ENCODE assay signal across 12 cellular contexts in the genomic region with DNA sequence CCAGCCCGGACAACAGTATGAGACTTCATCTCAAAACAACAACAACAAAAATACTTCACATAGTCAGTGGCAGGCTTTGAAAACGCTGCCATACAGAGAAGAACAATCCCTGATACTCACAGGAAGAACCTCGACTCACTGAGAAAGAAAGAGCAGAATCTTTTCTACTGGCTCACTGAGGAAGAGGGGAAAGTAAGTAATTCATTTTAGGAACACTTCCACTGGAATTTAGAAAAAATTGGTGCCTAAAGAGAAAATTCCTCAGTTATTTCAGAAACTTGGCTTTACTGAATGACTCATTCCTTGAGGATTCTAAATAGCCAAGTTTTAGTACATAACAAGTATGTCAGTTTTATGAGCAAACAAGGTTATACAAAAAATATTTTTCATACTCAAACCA. TPM values are rescaled to one million over a fixed set of nuclear protein-coding genes. Genes with fewer than 3 reads are reported as not detected.
DNase-seq lines count a peak whose midpoint lies in the region; ATAC-seq, FAIRE-seq and TF ChIP-seq lines count a peak whose summit lies in the region.
"Had no signal": no experiment of that assay in that cellular context is flagged by ENCODE, and none has a peak within 500 bp of the region (broad histone marks: within the 10 kb centered on the region; RNA-seq: fewer than 3 reads in every experiment).

No MANE protein-coding gene starts in this region.

- peaks cover 12% of the 10 kb centered on the region for H3K4me1 ChIP-seq in hepatocyte (ENCODE audit: insufficient read depth)
- H3K4me1 ChIP-seq in ovary (ENCODE audit: insufficient read depth): peaks cover 13% of the 10 kb centered on the region

- CTCF ChIA-PET in WTC11 (lab: Charles Lee): no interaction called here

- H3K27me3 Mint-ChIP-seq in activated naive CD8-positive, alpha-beta T cell treated with anti-CD3 and anti-CD28 coated beads, Interleukin-2, amount 10 ng/mL, durations not matched to agents 7 days and 5 days: no peaks in the 10 kb centered on the region
- no peaks in the 10 kb centered on the region for H3K27me3 Mint-ChIP-seq in activated naive CD8-positive, alpha-beta T cell treated with anti-CD3 and anti-CD28 coated beads for 36 hours
- no peaks in the 10 kb centered on the region for H3K27me3 Mint-ChIP-seq in WTC11 (ENCODE audit: low read depth)
- H3K27me3 Mint-ChIP-seq: CD8-positive, alpha-beta memory T cell; stimulated activated memory B cell treated with anti-CD40 and anti-IgM and Interleukin-4, amounts not matched to agents 10 μg/mL and 1 μg/mL and 100 μg/mL, for 72 hours had no signal

- peaks cover 19% of the 10 kb centered on the region for H3K36me3 Mint-ChIP-seq in activated naive CD8-positive, alpha-beta T cell treated with anti-CD3 and anti-CD28 coated beads, Interleukin-2, amount 10 ng/mL, durations not matched to agents 7 days and 5 days
- peaks cover 31% of the 10 kb centered on the region for H3K36me3 Mint-ChIP-seq in activated naive CD8-positive, alpha-beta T cell treated with anti-CD3 and anti-CD28 coated beads for 36 hours
- H3K36me3 Mint-ChIP-seq in WTC11: peaks cover 27% of the 10 kb centered on the region

- TF ChIP-seq EP300 in ovary (IDR thresholded peaks at IDR 0.05): no peak

- no peak overlapping the region for H2AFZ ChIP-seq in hepatocyte

- no peak for DNase-seq in activated naive CD8-positive, alpha-beta T cell treated with anti-CD3 and anti-CD28 coated beads, Interleukin-2, amount 10 ng/mL, durations not matched to agents 7 days and 5 days
- DNase-seq in activated naive CD8-positive, alpha-beta T cell treated with anti-CD3 and anti-CD28 coated beads for 36 hours: no peak
- DNase-seq in WTC11 (ENCODE audit: low spot score): no peak
- no peak for DNase-seq in hepatocyte (ENCODE audit: low spot score)
- peak; percentile 18 for DNase-seq in urothelium cell line (ENCODE audit: low spot score)
- no peak for DNase-seq in ovary
- DNase-seq in ureter (ENCODE audit: low spot score): no peak
- DNase-seq: CD8-positive, alpha-beta memory T cell; NK-92 treated with Interleukin-12 subunit alpha and Interleukin-12 subunit beta, amount 100 ng/mL, for 24 hours had no signal

- no peak overlapping the region for H3K4me3 ChIP-seq in hepatocyte
- H3K4me3 ChIP-seq in ovary: no peak overlapping the region

- POLR2A ChIA-PET in activated naive CD8-positive, alpha-beta T cell treated with anti-CD3 and anti-CD28 coated beads, Interleukin-2, amount 10 ng/mL, durations not matched to agents 7 days and 5 days (lab: Charles Lee): no interaction called here
- POLR2A ChIA-PET in WTC11 (lab: Charles Lee): no interaction called here

- no peak for TF ChIP-seq CTCF in WTC11 (IDR thresholded peaks at IDR 0.05)
- TF ChIP-seq CTCF in hepatocyte (IDR thresholded peaks at IDR 0.05; ENCODE audit: poor library complexity): no peak
- TF ChIP-seq CTCF in ovary (IDR thresholded peaks at IDR 0.05): no peak

- no peaks in the 10 kb centered on the region for H3K27me3 ChIP-seq in hepatocyte
- H3K27me3 ChIP-seq in ovary: no peaks in the 10 kb centered on the region

- no peak for ATAC-seq in activated naive CD8-positive, alpha-beta T cell treated with anti-CD3 and anti-CD28 coated beads, Interleukin-2, amount 10 ng/mL, durations not matched to agents 7 days and 5 days (ENCODE audit: low read depth)
- ATAC-seq in WTC11 (no peak; the same call in 1 of the 2 replicates), GM21526 (IDR thresholded peaks at IDR 0.05; ENCODE audit: low FRiP score, unreplicated experiment) (no peak)
- ATAC-seq: esophagus mucosa; stimulated activated memory B cell treated with anti-CD40 and anti-IgM and Interleukin-4, amounts not matched to agents 10 μg/mL and 1 μg/mL and 100 μg/mL, for 72 hours had no signal

- peak overlapping the region; percentile 55 for H3K27ac Mint-ChIP-seq in activated naive CD8-positive, alpha-beta T cell treated with anti-CD3 and anti-CD28 coated beads, Interleukin-2, amount 10 ng/mL, durations not matched to agents 7 days and 5 days
- H3K27ac Mint-ChIP-seq in activated naive CD8-positive, alpha-beta T cell treated with anti-CD3 and anti-CD28 coated beads for 36 hours: no peak overlapping the region
- peak overlapping the region; percentile 84; the same call in 1 of the 2 replicates for H3K27ac Mint-ChIP-seq in WTC11
- H3K27ac Mint-ChIP-seq: stimulated activated memory B cell treated with anti-CD40 and anti-IgM and Interleukin-4, amounts not matched to agents 10 μg/mL and 1 μg/mL and 100 μg/mL, for 72 hours had no signal

- no peaks in the 10 kb centered on the region for H4K20me1 ChIP-seq in hepatocyte (ENCODE audit: insufficient read depth, poor library complexity, severe bottlenecking)

- peaks cover 22% of the 10 kb centered on the region for H3K79me2 ChIP-seq in hepatocyte

- peaks cover 37% of the 10 kb centered on the region for H3K4me1 Mint-ChIP-seq in activated naive CD8-positive, alpha-beta T cell treated with anti-CD3 and anti-CD28 coated beads, Interleukin-2, amount 10 ng/mL, durations not matched to agents 7 days and 5 days
- peaks cover 40% of the 10 kb centered on the region for H3K4me1 Mint-ChIP-seq in activated naive CD8-positive, alpha-beta T cell treated with anti-CD3 and anti-CD28 coated beads for 36 hours
- peaks cover 42% of the 10 kb centered on the region for H3K4me1 Mint-ChIP-seq in WTC11

- no peak for FAIRE-seq in urothelium cell line (lab: Jason Lieb, UNC)

- intact Hi-C loops in ovary (cut with DNase I): loop anchor here in 3 of 4 donors (5.0 to 10.0 kb wide), 4 partner anchors 138 to 415 kb away; a partner anchor contains a TSS

- no peaks in the 10 kb centered on the region for H3K9me2 ChIP-seq in hepatocyte (replicated peaks; ENCODE audit: insufficient read depth)

- no peak for TF ChIP-seq POLR2A in ovary (IDR thresholded peaks at IDR 0.05)

- H3K36me3 ChIP-seq in hepatocyte (replicated peaks; ENCODE audit: insufficient read depth, low read depth) (no peaks in the 10 kb centered on the region), ovary (no peaks in the 10 kb centered on the region)

- H3K9me3 ChIP-seq in hepatocyte (ENCODE audit: low read depth) (no peaks in the 10 kb centered on the region), ovary (no peaks in the 10 kb centered on the region)

- 78% methylated on average over 3 of the region's 3 CpGs for WGBS in hepatocyte (ENCODE audit: low lambda C conversion rate, missing lambda C conversion rate)
- WGBS in ovary, 3 donors: 3 to 11% (median 9%) methylated on average over 3 of the region's 3 CpGs

- no peak overlapping the region for H3K4me2 ChIP-seq in hepatocyte

- H3K27ac ChIP-seq in hepatocyte (peak overlapping the region; percentile 1), ovary (peak overlapping the region in 1 of 2 donors; percentile 75)

- H3K4me3 Mint-ChIP-seq in activated naive CD8-positive, alpha-beta T cell treated with anti-CD3 and anti-CD28 coated beads, Interleukin-2, amount 10 ng/mL, durations not matched to agents 7 days and 5 days: no peak overlapping the region
- no peak overlapping the region for H3K4me3 Mint-ChIP-seq in activated naive CD8-positive, alpha-beta T cell treated with anti-CD3 and anti-CD28 coated beads for 36 hours
- no peak overlapping the region for H3K4me3 Mint-ChIP-seq in WTC11
- H3K4me3 Mint-ChIP-seq: CD8-positive, alpha-beta memory T cell; stimulated activated memory B cell treated with anti-CD40 and anti-IgM and Interleukin-4, amounts not matched to agents 10 μg/mL and 1 μg/mL and 100 μg/mL, for 72 hours had no signal

- H3K9me3 Mint-ChIP-seq in activated naive CD8-positive, alpha-beta T cell treated with anti-CD3 and anti-CD28 coated beads, Interleukin-2, amount 10 ng/mL, durations not matched to agents 7 days and 5 days: no peaks in the 10 kb centered on the region
- H3K9me3 Mint-ChIP-seq in activated naive CD8-positive, alpha-beta T cell treated with anti-CD3 and anti-CD28 coated beads for 36 hours: no peaks in the 10 kb centered on the region
- H3K9me3 Mint-ChIP-seq in WTC11: no peaks in the 10 kb centered on the region
- H3K9me3 Mint-ChIP-seq: CD8-positive, alpha-beta memory T cell; stimulated activated memory B cell treated with anti-CD40 and anti-IgM and Interleukin-4, amounts not matched to agents 10 μg/mL and 1 μg/mL and 100 μg/mL, for 72 hours had no signal

TF ChIP-seq in WTC11, 78 proteins besides CTCF, POLR2A, EP300 and RAD21:
- TF ChIP-seq GRHL2 (CRISPR knock-in tag; IDR thresholded peaks at IDR 0.05; ENCODE audit: insufficient replicate concordance, severe bottlenecking) (no peak), CBFB (CRISPR knock-in tag; IDR thresholded peaks at IDR 0.05; ENCODE audit: low read depth) (no peak), NFATC4 (CRISPR knock-in tag; IDR thresholded peaks at IDR 0.05) (no peak)
- TF ChIP-seq, protein P1, sequence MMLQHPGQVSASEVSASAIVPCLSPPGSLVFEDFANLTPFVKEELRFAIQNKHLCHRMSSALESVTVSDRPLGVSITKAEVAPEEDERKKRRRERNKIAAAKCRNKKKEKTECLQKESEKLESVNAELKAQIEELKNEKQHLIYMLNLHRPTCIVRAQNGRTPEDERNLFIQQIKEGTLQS (CRISPR knock-in tag; conservative IDR thresholded peaks at IDR 0.05): no peak
- TF ChIP-seq, protein P2, sequence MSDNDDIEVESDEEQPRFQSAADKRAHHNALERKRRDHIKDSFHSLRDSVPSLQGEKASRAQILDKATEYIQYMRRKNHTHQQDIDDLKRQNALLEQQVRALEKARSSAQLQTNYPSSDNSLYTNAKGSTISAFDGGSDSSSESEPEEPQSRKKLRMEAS (CRISPR knock-in tag; IDR thresholded peaks at IDR 0.05): no peak
- TF ChIP-seq, protein P3, sequence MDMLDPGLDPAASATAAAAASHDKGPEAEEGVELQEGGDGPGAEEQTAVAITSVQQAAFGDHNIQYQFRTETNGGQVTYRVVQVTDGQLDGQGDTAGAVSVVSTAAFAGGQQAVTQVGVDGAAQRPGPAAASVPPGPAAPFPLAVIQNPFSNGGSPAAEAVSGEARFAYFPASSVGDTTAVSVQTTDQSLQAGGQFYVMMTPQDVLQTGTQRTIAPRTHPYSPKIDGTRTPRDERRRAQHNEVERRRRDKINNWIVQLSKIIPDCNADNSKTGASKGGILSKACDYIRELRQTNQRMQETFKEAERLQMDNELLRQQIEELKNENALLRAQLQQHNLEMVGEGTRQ (CRISPR knock-in tag; IDR thresholded peaks at IDR 0.05): no peak

RNA-seq across cellular contexts. Expression of a gene that starts 12.3 kb away (rescaled TPM):
- total RNA-seq in activated naive CD8-positive, alpha-beta T cell treated with anti-CD3 and anti-CD28 coated beads, Interleukin-2, amount 10 ng/mL, durations not matched to agents 7 days and 5 days: 10 to 100 TPM; 12.8 to 14.5 TPM
- total RNA-seq in activated naive CD8-positive, alpha-beta T cell treated with anti-CD3 and anti-CD28 coated beads for 36 hours: 10 to 100 TPM; 25.7 to 32.3 TPM
- total RNA-seq in WTC11 (2021): 36.4 to 42.8 TPM (median 42.6 TPM) in 3 replicates
- total RNA-seq in hepatocyte: 19.1 and 24.3 TPM in 2 replicates
- polyA plus RNA-seq in hepatocyte: 13.5 and 17.5 TPM in 2 replicates
- 10 to 100 TPM; 13.2 to 24.5 (median 17.3) TPM for total RNA-seq in ovary
- polyA plus RNA-seq in ovary: 10 to 100 TPM; 14.0 to 15.4 TPM
- 23.1 TPM for total RNA-seq in ureter
